Comparison of ENCODE assay signal across 8 cellular contexts in genomic region chr17:21119247-21119944, GRCh38. TPM values are rescaled to one million over a fixed set of nuclear protein-coding genes. Genes with fewer than 3 reads are reported as not detected.
DNase-seq lines count a peak whose midpoint lies in the region; ATAC-seq and TF ChIP-seq lines count a peak whose summit lies in the region.

No MANE protein-coding gene starts in this region.

- H3K4me3 Mint-ChIP-seq in Calu3 (ENCODE audit: low read depth, unreplicated experiment): peak overlapping the region; percentile 59
- no peak overlapping the region for H3K4me3 Mint-ChIP-seq in activated CD8-positive, alpha-beta T cell treated with anti-CD3 and anti-CD28 coated beads, Interleukin-2, amount 10 ng/mL, durations not matched to agents 7 days and 5 days
- no peak overlapping the region for H3K4me3 Mint-ChIP-seq in effector memory CD8-positive, alpha-beta T cell

- intact Hi-C loops in Calu3 (cut with micrococcal nuclease; ENCODE audit: unreplicated experiment): no loop called here

- ATAC-seq in HG02678 (IDR thresholded peaks at IDR 0.05; ENCODE audit: unreplicated experiment): peak; percentile 47
- peak; percentile 84 for ATAC-seq in activated CD8-positive, alpha-beta T cell treated with anti-CD3 and anti-CD28 coated beads, Interleukin-2, amount 10 ng/mL, durations not matched to agents 7 days and 5 days
- peak; percentile 91 for ATAC-seq in effector memory CD8-positive, alpha-beta T cell (replicated peaks)
- ATAC-seq in HG03280 (IDR thresholded peaks at IDR 0.05; ENCODE audit: unreplicated experiment): no peak

- H3K9me3 Mint-ChIP-seq in Calu3 (ENCODE audit: low read depth, unreplicated experiment): no peaks in the 10 kb centered on the region
- H3K9me3 Mint-ChIP-seq in activated CD8-positive, alpha-beta T cell treated with anti-CD3 and anti-CD28 coated beads, Interleukin-2, amount 10 ng/mL, durations not matched to agents 7 days and 5 days (ENCODE audit: insufficient read depth): no peaks in the 10 kb centered on the region
- no peaks in the 10 kb centered on the region for H3K9me3 Mint-ChIP-seq in effector memory CD8-positive, alpha-beta T cell

- H3K4me1 Mint-ChIP-seq in Calu3 (ENCODE audit: low read depth, unreplicated experiment): no peaks in the 10 kb centered on the region
- H3K4me1 Mint-ChIP-seq in activated CD8-positive, alpha-beta T cell treated with anti-CD3 and anti-CD28 coated beads, Interleukin-2, amount 10 ng/mL, durations not matched to agents 7 days and 5 days (ENCODE audit: low read depth): peaks cover 11% of the 10 kb centered on the region
- H3K4me1 Mint-ChIP-seq in effector memory CD8-positive, alpha-beta T cell (ENCODE audit: low read depth in 2 of 2): peaks cover 2 to 7% of the 10 kb centered on the region in 2 donors

- CTCF ChIA-PET in Calu3 (lab: Charles Lee): interaction anchor here (0.6 to 1.3 kb wide), 9 partner anchors 10 to 1234 kb away, joined by 3 to 7 read pairs (median 3); no protein-coding TSS in a partner anchor
- CTCF ChIA-PET in activated CD8-positive, alpha-beta T cell treated with anti-CD3 and anti-CD28 coated beads, Interleukin-2, amount 10 ng/mL, durations not matched to agents 7 days and 5 days (lab: Charles Lee): interaction anchor here (0.6 to 3.5 kb wide), 38 partner anchors 8 to 396 kb away, joined by 3 to 23 read pairs (median 4); partner anchors contain the start of genes KCNJ12, NATD1 and TMEM11

- no peak overlapping the region for H3K27ac Mint-ChIP-seq in Calu3 (ENCODE audit: unreplicated experiment)
- no peak overlapping the region for H3K27ac Mint-ChIP-seq in activated CD8-positive, alpha-beta T cell treated with anti-CD3 and anti-CD28 coated beads, Interleukin-2, amount 10 ng/mL, durations not matched to agents 7 days and 5 days
- H3K27ac Mint-ChIP-seq in effector memory CD8-positive, alpha-beta T cell: no peak overlapping the region

- BruUV-seq in Calu3 (replicated peaks; lab: Mats Ljungman, UMichigan): no TSS peak

- TF ChIP-seq CTCF in Calu3 (IDR thresholded peaks at IDR 0.05; ENCODE audit: unreplicated experiment): peak; percentile 61

- peaks cover 22% of the 10 kb centered on the region for H3K27me3 Mint-ChIP-seq in Calu3 (ENCODE audit: unreplicated experiment)
- H3K27me3 Mint-ChIP-seq in activated CD8-positive, alpha-beta T cell treated with anti-CD3 and anti-CD28 coated beads, Interleukin-2, amount 10 ng/mL, durations not matched to agents 7 days and 5 days (ENCODE audit: low read depth): peaks cover 8% of the 10 kb centered on the region
- peaks cover 10 to 13% of the 10 kb centered on the region in 2 donors for H3K27me3 Mint-ChIP-seq in effector memory CD8-positive, alpha-beta T cell

- DNase-seq in Calu3 (peak; percentile 59), NCI-H82 (lab: John Stamatoyannopoulos, UW) (peak; percentile 75), midbrain (lab: John Stamatoyannopoulos, UW) (peak; percentile 67)
- peak; percentile 81 for DNase-seq in activated CD8-positive, alpha-beta T cell treated with anti-CD3 and anti-CD28 coated beads, Interleukin-2, amount 10 ng/mL, durations not matched to agents 7 days and 5 days
- peak; percentile 59 to 65 (median 62) for DNase-seq in effector memory CD8-positive, alpha-beta T cell
- DNase-seq in stimulated activated CD8-positive, alpha-beta memory T cell treated with anti-CD3 and anti-CD28 coated beads, Interleukin-2, amount 100 ng/mL, for 48 hours (ENCODE audit: low read depth in 2 of 2): peak; percentile 36 to 40

- POLR2A ChIA-PET in activated CD8-positive, alpha-beta T cell treated with anti-CD3 and anti-CD28 coated beads, Interleukin-2, amount 10 ng/mL, durations not matched to agents 7 days and 5 days (lab: Charles Lee): no interaction called here

- H3K36me3 Mint-ChIP-seq in Calu3 (ENCODE audit: insufficient read depth, unreplicated experiment): no peaks in the 10 kb centered on the region
- H3K36me3 Mint-ChIP-seq in activated CD8-positive, alpha-beta T cell treated with anti-CD3 and anti-CD28 coated beads, Interleukin-2, amount 10 ng/mL, durations not matched to agents 7 days and 5 days (ENCODE audit: low read depth): no peaks in the 10 kb centered on the region
- H3K36me3 Mint-ChIP-seq in effector memory CD8-positive, alpha-beta T cell (ENCODE audit: insufficient read depth): peaks cover 3% of the 10 kb centered on the region

RNA-seq across cellular contexts. Expression of gene DHRS7B, which starts 7.4 kb away (rescaled TPM):
- 15.3 and 17.7 TPM in 2 replicates for total RNA-seq in Calu3 (2022)
- 10 to 100 TPM; 15.1 to 15.2 TPM for total RNA-seq in activated CD8-positive, alpha-beta T cell treated with anti-CD3 and anti-CD28 coated beads, Interleukin-2, amount 10 ng/mL, durations not matched to agents 7 days and 5 days
